In genomic region chr3:184680411-184680990, GRCh38 we compare ENCODE assay signal across 22 cellular contexts.
"Had no signal": no experiment of that assay in that cellular context is flagged by ENCODE, and none has a peak within 500 bp of the region (broad histone marks: within the 10 kb centered on the region; RNA-seq: fewer than 3 reads in every experiment).

No MANE protein-coding gene starts in this region.

- H3K9me3 Mint-ChIP-seq: dendritic cell treated with granulocyte-macrophage colony-stimulating factor and Interleukin-4, amounts not matched to agents 40 ng/mL and 50 ng/mL, for 4 days had no signal

- H3K27ac Mint-ChIP-seq: activated naive CD8-positive, alpha-beta T cell treated with anti-CD3 and anti-CD28 coated beads, Interleukin-2, amount 10 ng/mL, durations not matched to agents 7 days and 5 days; dendritic cell treated with granulocyte-macrophage colony-stimulating factor and Interleukin-4, amounts not matched to agents 40 ng/mL and 50 ng/mL, for 4 days; progenitor cell of endocrine pancreas had no signal

- DNase-seq: activated CD4-positive, alpha-beta T cell treated with anti-CD3 and anti-CD28 coated beads for 4 hours; activated CD4-positive, alpha-beta T cell treated with anti-CD3 and anti-CD28 coated beads, Interleukin-2, amount 50 U/mL, for 48 hours; activated CD4-positive, CD25-positive, alpha-beta regulatory T cell; activated naive CD4-positive, alpha-beta T cell treated with Interleukin-2 at 50 U/mL for 16 hours; activated naive CD8-positive, alpha-beta T cell treated with anti-CD3 and anti-CD28 coated beads, Interleukin-2, amount 10 ng/mL, durations not matched to agents 7 days and 5 days; activated T-cell treated with anti-CD3 and anti-CD28 coated beads, Interleukin-2, amount 50 U/mL, for 48 hours; amniotic stem cell; effector CD4-positive, alpha-beta T cell; heart right ventricle; left lung; occipital lobe; spleen; stimulated activated CD4-positive, alpha-beta T cell treated with anti-CD3 and anti-CD28 coated beads, Interleukin-4, amount 100 ng/mL, for 1 hour; stimulated activated naive CD4-positive, alpha-beta T cell treated with Interleukin-2 at 50 U/mL for 16 hours; T-helper 1 cell; T-helper 9 cell; upper lobe of left lung had no signal

- H3K4me3 Mint-ChIP-seq: activated naive CD8-positive, alpha-beta T cell treated with anti-CD3 and anti-CD28 coated beads, Interleukin-2, amount 10 ng/mL, durations not matched to agents 7 days and 5 days; dendritic cell treated with granulocyte-macrophage colony-stimulating factor and Interleukin-4, amounts not matched to agents 40 ng/mL and 50 ng/mL, for 4 days had no signal

- H3K27ac ChIP-seq: left lung, right atrium auricular region, spleen, upper lobe of left lung had no signal

- H3K9me3 ChIP-seq: heart right ventricle, left lung, right atrium auricular region, spleen, upper lobe of left lung had no signal

- H3K27me3 ChIP-seq: left lung, right atrium auricular region, upper lobe of left lung had no signal

- H3K4me3 ChIP-seq: heart right ventricle, left lung, right atrium auricular region, spleen, upper lobe of left lung had no signal

- H3K36me3 Mint-ChIP-seq: activated naive CD8-positive, alpha-beta T cell treated with anti-CD3 and anti-CD28 coated beads, Interleukin-2, amount 10 ng/mL, durations not matched to agents 7 days and 5 days had no signal

- FAIRE-seq: endometrium, keratinocyte had no signal

- ATAC-seq: left lung had no signal

- H3K36me3 ChIP-seq: heart right ventricle, left lung, right atrium auricular region, spleen, upper lobe of left lung had no signal

- H3K4me1 Mint-ChIP-seq: activated naive CD8-positive, alpha-beta T cell treated with anti-CD3 and anti-CD28 coated beads, Interleukin-2, amount 10 ng/mL, durations not matched to agents 7 days and 5 days had no signal
